Comparison of ENCODE assay signal across 20 cellular contexts in the genomic region with DNA sequence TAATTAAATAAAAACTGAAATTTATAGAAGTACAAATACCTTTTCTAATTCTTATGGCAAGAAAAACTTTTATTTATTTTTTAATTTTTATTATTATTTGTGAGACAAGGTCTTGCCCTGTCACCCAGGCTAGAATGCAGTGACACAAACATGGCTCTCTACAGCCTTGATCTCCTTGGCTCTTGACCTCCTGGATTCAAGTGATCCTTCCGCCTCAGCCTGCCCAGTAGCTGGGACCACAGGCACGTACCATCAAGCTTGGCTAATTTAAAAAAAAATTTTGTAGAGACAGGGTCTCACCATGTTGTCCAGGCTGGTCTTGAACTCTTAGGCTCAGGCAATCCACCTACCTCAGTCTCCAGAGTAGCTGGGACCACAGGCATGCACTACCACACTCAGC. TPM values are rescaled to one million over a fixed set of nuclear protein-coding genes. Genes with fewer than 3 reads are reported as not detected.
"Had no signal": no experiment of that assay in that cellular context is flagged by ENCODE, and none has a peak within 500 bp of the region (broad histone marks: within the 10 kb centered on the region; RNA-seq: fewer than 3 reads in every experiment).

No MANE protein-coding gene starts in this region.

- H3K36me3 ChIP-seq: colonic mucosa, pancreas, vagina had no signal

- H3K4me1 ChIP-seq: colonic mucosa, esophagus muscularis mucosa, gastrocnemius medialis, pancreas, tibial artery, vagina had no signal

- H3K4me3 ChIP-seq: colonic mucosa, esophagus muscularis mucosa, gastrocnemius medialis, pancreas, smooth muscle cell, tibial artery, upper lobe of left lung, vagina had no signal

- DNase-seq: colonic mucosa; gastrocnemius medialis; glutamatergic neuron; islet precursor cell; mammary epithelial cell; natural killer cell; occipital lobe; pancreas; right cardiac atrium; stimulated activated CD4-positive, alpha-beta T cell treated with anti-CD3 and anti-CD28 coated beads, Interleukin-2, amount 100 ng/mL, for 48 hours; stimulated activated naive CD4-positive, alpha-beta T cell treated with Interleukin-2 at 50 U/mL for 16 hours; tibial artery; upper lobe of left lung had no signal

- H3K4me2 ChIP-seq: smooth muscle cell had no signal

- H3K27me3 Mint-ChIP-seq: progenitor cell of endocrine pancreas had no signal

- H3K4me1 Mint-ChIP-seq: mesothelial cell of epicardium, neural crest cell had no signal

- H3K36me3 Mint-ChIP-seq: natural killer cell had no signal

- H3K4me3 Mint-ChIP-seq: mesothelial cell of epicardium, natural killer cell, neural crest cell had no signal

- ATAC-seq: gastrocnemius medialis, left lobe of liver, natural killer cell, pancreas, right cardiac atrium had no signal

- H3K9me3 Mint-ChIP-seq: mesothelial cell of epicardium, natural killer cell, neural crest cell had no signal

- H3K27ac Mint-ChIP-seq: mesothelial cell of epicardium had no signal

- H3K27ac ChIP-seq: colonic mucosa, esophagus muscularis mucosa, gastrocnemius medialis, pancreas, tibial artery, upper lobe of left lung, vagina had no signal

- H3K9me3 ChIP-seq: colonic mucosa, esophagus muscularis mucosa, gastrocnemius medialis, pancreas, tibial artery, upper lobe of left lung, vagina had no signal

RNA-seq across cellular contexts. Expression of a gene that starts 47.4 kb away (rescaled TPM):
- total RNA-seq: mammary epithelial cell had no signal
